In genomic region chr11:8017894-8018741, GRCh38 we compare ENCODE assay signal across 9 cellular contexts. TPM values are rescaled to one million over a fixed set of nuclear protein-coding genes. Genes with fewer than 3 reads are reported as not detected.
DNase-seq lines count a peak whose midpoint lies in the region; ATAC-seq and TF ChIP-seq lines count a peak whose summit lies in the region.
"Had no signal": no experiment of that assay in that cellular context is flagged by ENCODE, and none has a peak within 500 bp of the region (broad histone marks: within the 10 kb centered on the region; RNA-seq: fewer than 3 reads in every experiment).

No MANE protein-coding gene starts in this region.

- peak overlapping the region; percentile 84 for H3K27ac ChIP-seq in temporal lobe (ENCODE audit: low read depth, low read length)

- H3K9me3 Mint-ChIP-seq in brain: peaks cover 0 to 4% (median 0%) of the 10 kb centered on the region in 5 experiments

- DNase-seq in NCI-H2196 (lab: John Stamatoyannopoulos, UW; ENCODE audit: unreplicated experiment) (peak; percentile 9), NCI-H2196 treated with DMSO at 0.1 percent for 48 hours (lab: John Stamatoyannopoulos, UW; ENCODE audit: unreplicated experiment) (no peak), left lobe of liver (ENCODE audit: low spot score) (peak; percentile 32), SW480 (ENCODE audit: low spot score) (no peak)
- DNase-seq in activated effector memory CD4-positive, alpha-beta T cell treated with anti-CD3 and anti-CD28 coated beads, Interleukin-2, amount 50 U/mL, for 16 hours: no peak

- H3K4me1 Mint-ChIP-seq in brain: peaks cover 14% of the 10 kb centered on the region

- no peak for TF ChIP-seq CTCF in brain (conservative IDR thresholded peaks at IDR 0.05)

- no peaks in the 10 kb centered on the region for H3K36me3 Mint-ChIP-seq in brain

- peak; percentile 51 for ATAC-seq in left lobe of liver
- no peak for ATAC-seq in GM19023 (IDR thresholded peaks at IDR 0.05; ENCODE audit: unreplicated experiment)

- H3K27ac Mint-ChIP-seq in brain: peak overlapping the region; percentile 38 to 94 (median 73)

- H3K27me3 Mint-ChIP-seq in brain: peaks cover 56% of the 10 kb centered on the region

- H3K4me3 Mint-ChIP-seq in brain: peak overlapping the region; percentile 82 to 92 (median 88)

RNA-seq across cellular contexts. Expression of gene EIF3F, which starts 31.0 kb away (rescaled TPM):
- 292 TPM for polyA plus RNA-seq in brain (ENCODE audit: insufficient read depth, low read depth, low replicate concordance)
- 90.1 TPM for total RNA-seq in left lobe of liver
- total RNA-seq in temporal lobe: 88.0 TPM

RNA-seq across cellular contexts. Expression of gene NLRP10, which starts 52.9 kb away (rescaled TPM):
- not detected for polyA plus RNA-seq in brain (ENCODE audit: insufficient read depth, low read depth, low replicate concordance)
- not detected for total RNA-seq in left lobe of liver
- not detected for total RNA-seq in temporal lobe
- total RNA-seq: kidney epithelial cell had no signal

Comparison
In these comparisons a context has a peak if more than half of its experiments do, and no peak if none do; other contexts are left out.
1. DNase-seq: peak in NCI-H2196 (single experiment) and left lobe of liver (single experiment); none in NCI-H2196 treated with DMSO at 0.1 percent for 48 hours (single experiment), SW480 (single experiment) and activated effector memory CD4-positive, alpha-beta T cell treated with anti-CD3 and anti-CD28 coated beads, Interleukin-2, amount 50 U/mL, for 16 hours (single experiment).